ENCODE assay signal across 8 cellular contexts in the genomic region with DNA sequence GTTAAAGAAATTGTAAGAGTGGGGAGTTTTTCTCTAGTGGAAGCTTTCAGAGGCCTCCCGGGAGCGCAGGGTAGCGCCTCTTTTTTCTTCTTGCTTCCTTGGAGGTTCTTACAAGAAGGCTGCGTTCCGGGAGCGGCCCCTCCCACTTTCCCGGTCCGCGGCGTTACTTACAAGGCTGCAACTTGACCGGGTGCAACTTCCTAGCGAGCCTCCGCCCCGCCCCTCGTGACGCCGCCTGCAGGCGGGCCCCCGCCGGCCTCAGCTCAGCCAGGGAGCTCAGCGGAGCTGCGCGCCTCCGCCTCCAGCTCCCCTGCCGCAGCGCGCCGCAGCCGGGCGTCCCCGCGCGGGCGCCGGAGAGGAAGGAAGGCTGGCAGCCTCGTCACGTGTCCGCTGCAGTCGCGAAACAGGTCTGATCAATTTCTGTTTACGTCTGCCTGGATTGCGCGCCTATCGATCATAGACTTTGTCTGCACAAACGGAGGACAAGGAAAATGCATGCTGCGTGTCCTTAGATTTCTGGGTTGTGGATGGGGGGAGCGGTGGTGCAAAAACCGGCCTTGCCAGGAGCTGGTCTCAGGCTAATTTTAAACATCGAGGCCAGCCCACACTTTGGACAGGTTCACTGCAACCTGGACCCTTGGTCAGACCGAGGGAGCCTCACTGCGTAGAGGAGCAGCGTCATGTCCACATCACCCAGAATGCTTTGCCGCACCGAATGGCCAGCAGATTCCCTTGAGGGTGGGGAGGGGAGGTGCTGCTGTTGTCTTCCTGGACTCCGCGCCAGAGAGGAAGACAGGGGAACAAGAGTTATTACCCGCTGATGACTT. TPM values are rescaled to one million over a fixed set of nuclear protein-coding genes. Genes with fewer than 3 reads are reported as not detected.
A peak's percentile ranks its signal among the peaks of the same experiment; 100 is the strongest.
DNase-seq lines count a peak whose midpoint lies in the region; ATAC-seq and TF ChIP-seq lines count a peak whose summit lies in the region.

Gene FAM217B, plus strand, starts transcription at position 261 of the 827 bp plus-strand sequence. CDS start 3,555 bp downstream, outside the sequence.
Gene PPP1R3D, minus strand, starts transcription at position 177 of the 827 bp plus-strand sequence. CDS start 374 bp downstream, outside the sequence.

- H3K4me1 ChIP-seq in ovary (ENCODE audit: insufficient read depth): peaks cover 12% of the 10 kb centered on the region
- H3K4me1 ChIP-seq in thyroid gland: peaks cover 17 to 25% of the 10 kb centered on the region in 2 donors

- peak; percentile 98 for DNase-seq in GM10266 (ENCODE audit: extremely low spot score)
- peak; percentile 66 for DNase-seq in NCI-H1048 (lab: John Stamatoyannopoulos, UW)
- DNase-seq in activated naive CD8-positive, alpha-beta T cell treated with anti-CD3 and anti-CD28 coated beads for 36 hours: peak; percentile 93
- DNase-seq in glutamatergic neuron: peak; percentile 93
- peak; percentile 95 to 97 (median 96) for DNase-seq in ovary
- peak; percentile 99 for DNase-seq in thyroid gland

- H3K36me3 Mint-ChIP-seq in activated naive CD8-positive, alpha-beta T cell treated with anti-CD3 and anti-CD28 coated beads for 36 hours: peaks cover 22% of the 10 kb centered on the region
- no peaks in the 10 kb centered on the region for H3K36me3 Mint-ChIP-seq in glutamatergic neuron (ENCODE audit: unreplicated experiment)

- TF ChIP-seq CTCF in GM10266 (IDR thresholded peaks at IDR 0.05; ENCODE audit: control insufficient read depth, insufficient read depth, low read depth, missing control alignments) (no peak), glutamatergic neuron (IDR thresholded peaks at IDR 0.05; ENCODE audit: partially characterized antibody, unreplicated experiment) (no peak), ovary (IDR thresholded peaks at IDR 0.05) (no peak), thyroid gland (IDR thresholded peaks at IDR 0.05) (peak in 1 of 6 experiments; percentile 13)

- peak; percentile 52 for TF ChIP-seq EP300 in ovary (IDR thresholded peaks at IDR 0.05)

- intact Hi-C loops in ovary (cut with DNase I): no loop called here
- intact Hi-C loops in thyroid gland (cut with DNase I): no loop called here

- H3K27ac ChIP-seq in ovary: peak within 1 kb of the TSS; percentile 71 to 95
- peak within 1 kb of the TSS; percentile 91 to 93 (median 92) for H3K27ac ChIP-seq in thyroid gland

- H3K36me3 ChIP-seq in ovary (no peaks in the 10 kb centered on the region), thyroid gland (peaks cover 15 to 18% of the 10 kb centered on the region in 2 donors)

- H3K4me3 ChIP-seq in ovary (peak within 1 kb of the TSS; percentile 71), thyroid gland (replicated peaks in 1 of 3) (peak within 1 kb of the TSS; percentile 67 to 81 (median 70))

- H3K4me1 Mint-ChIP-seq in activated naive CD8-positive, alpha-beta T cell treated with anti-CD3 and anti-CD28 coated beads for 36 hours: peaks cover 42% of the 10 kb centered on the region
- H3K4me1 Mint-ChIP-seq in glutamatergic neuron (ENCODE audit: low read depth, unreplicated experiment): peaks cover 17% of the 10 kb centered on the region

- H3K4me3 Mint-ChIP-seq in activated naive CD8-positive, alpha-beta T cell treated with anti-CD3 and anti-CD28 coated beads for 36 hours: peak within 1 kb of the TSS; percentile 92
- H3K4me3 Mint-ChIP-seq in glutamatergic neuron (ENCODE audit: unreplicated experiment): peak within 1 kb of the TSS; percentile 98

- H3K27me3 ChIP-seq in ovary (no peaks in the 10 kb centered on the region), thyroid gland (no peaks in the 10 kb centered on the region)

- ATAC-seq in HG02588 (IDR thresholded peaks at IDR 0.05; ENCODE audit: unreplicated experiment): peak; percentile 95
- ATAC-seq in SK-N-SH treated with all-trans-retinoic acid at 6 μM for 48 hours: peak; percentile 97

- no peaks in the 10 kb centered on the region for H3K9me3 ChIP-seq in ovary
- no peaks in the 10 kb centered on the region for H3K9me3 ChIP-seq in thyroid gland

- H3K27me3 Mint-ChIP-seq in activated naive CD8-positive, alpha-beta T cell treated with anti-CD3 and anti-CD28 coated beads for 36 hours: no peaks in the 10 kb centered on the region
- H3K27me3 Mint-ChIP-seq in glutamatergic neuron (ENCODE audit: unreplicated experiment): peaks cover 4% of the 10 kb centered on the region

- H3K27ac Mint-ChIP-seq in activated naive CD8-positive, alpha-beta T cell treated with anti-CD3 and anti-CD28 coated beads for 36 hours: peak within 1 kb of the TSS; percentile 97
- peak within 1 kb of the TSS; percentile 100 for H3K27ac Mint-ChIP-seq in glutamatergic neuron (ENCODE audit: unreplicated experiment)

- TF ChIP-seq POLR2A in ovary (IDR thresholded peaks at IDR 0.05) (peak; percentile 80), thyroid gland (IDR thresholded peaks at IDR 0.05) (peak in 1 of 2 donors; percentile 92)

- WGBS in ovary, 3 donors: 0% methylated on average over 54 to 57 of the region's 57 CpGs
- 0 to 1% methylated on average over 17 to 33 of the region's 57 CpGs for WGBS in thyroid gland, 2 donors

- H3K9me3 Mint-ChIP-seq in activated naive CD8-positive, alpha-beta T cell treated with anti-CD3 and anti-CD28 coated beads for 36 hours: peaks cover 1% of the 10 kb centered on the region
- peaks cover 6% of the 10 kb centered on the region for H3K9me3 Mint-ChIP-seq in glutamatergic neuron (ENCODE audit: unreplicated experiment)

TF ChIP-seq in SK-N-SH treated with all-trans-retinoic acid at 6 μM for 48 hours, 23 proteins besides CTCF, POLR2A, EP300 and RAD21:
- TF ChIP-seq CSDC2 (CRISPR knock-in tag; IDR thresholded peaks at IDR 0.05): peak; percentile 62; the same call in 1 of the 2 replicates
- TF ChIP-seq PPARA (CRISPR knock-in tag; IDR thresholded peaks at IDR 0.05; ENCODE audit: borderline replicate concordance): no peak

RNA-seq across cellular contexts. Expression of gene FAM217B, which starts in this region (rescaled TPM):
- 10 to 100 TPM; 25.7 to 28.7 TPM for total RNA-seq in activated naive CD8-positive, alpha-beta T cell treated with anti-CD3 and anti-CD28 coated beads for 36 hours
- 14.8 TPM for total RNA-seq in glutamatergic neuron (ENCODE audit: unreplicated experiment)
- total RNA-seq in ovary: 10 to 100 TPM in 3 of 7 donors, 1 to 10 TPM in 4; 3.7 to 16.7 (median 9.4) TPM
- 10 to 100 TPM in 1 of 2 donors, 1 to 10 TPM in 1; 5.2 to 12.0 TPM for polyA plus RNA-seq in ovary
- 10 to 100 TPM in 3 of 4 donors, 1 to 10 TPM in 1; 9.4 to 15.9 (median 12.9) TPM for total RNA-seq in thyroid gland

RNA-seq across cellular contexts. Expression of gene PPP1R3D, which starts in this region (rescaled TPM):
- total RNA-seq in activated naive CD8-positive, alpha-beta T cell treated with anti-CD3 and anti-CD28 coated beads for 36 hours: 1 to 10 TPM; 4.0 to 4.2 TPM
- total RNA-seq in glutamatergic neuron (ENCODE audit: unreplicated experiment): 1.3 TPM
- 1 to 10 TPM; 4.7 to 8.2 (median 6.0) TPM for total RNA-seq in ovary
- 1 to 10 TPM; 4.1 to 9.8 TPM for polyA plus RNA-seq in ovary
- 10 to 100 TPM in 1 of 4 donors, 1 to 10 TPM in 3; 7.1 to 10.4 (median 7.6) TPM for total RNA-seq in thyroid gland

Comparison
In these comparisons a context has a peak if more than half of its experiments do, and no peak if none do; other contexts are left out.
1. Peak in every context shown above with its lines: DNase-seq, ATAC-seq, H3K4me3 ChIP-seq and H3K27ac ChIP-seq.